Comparison of ENCODE assay signal across 1 cellular context in the genomic region with DNA sequence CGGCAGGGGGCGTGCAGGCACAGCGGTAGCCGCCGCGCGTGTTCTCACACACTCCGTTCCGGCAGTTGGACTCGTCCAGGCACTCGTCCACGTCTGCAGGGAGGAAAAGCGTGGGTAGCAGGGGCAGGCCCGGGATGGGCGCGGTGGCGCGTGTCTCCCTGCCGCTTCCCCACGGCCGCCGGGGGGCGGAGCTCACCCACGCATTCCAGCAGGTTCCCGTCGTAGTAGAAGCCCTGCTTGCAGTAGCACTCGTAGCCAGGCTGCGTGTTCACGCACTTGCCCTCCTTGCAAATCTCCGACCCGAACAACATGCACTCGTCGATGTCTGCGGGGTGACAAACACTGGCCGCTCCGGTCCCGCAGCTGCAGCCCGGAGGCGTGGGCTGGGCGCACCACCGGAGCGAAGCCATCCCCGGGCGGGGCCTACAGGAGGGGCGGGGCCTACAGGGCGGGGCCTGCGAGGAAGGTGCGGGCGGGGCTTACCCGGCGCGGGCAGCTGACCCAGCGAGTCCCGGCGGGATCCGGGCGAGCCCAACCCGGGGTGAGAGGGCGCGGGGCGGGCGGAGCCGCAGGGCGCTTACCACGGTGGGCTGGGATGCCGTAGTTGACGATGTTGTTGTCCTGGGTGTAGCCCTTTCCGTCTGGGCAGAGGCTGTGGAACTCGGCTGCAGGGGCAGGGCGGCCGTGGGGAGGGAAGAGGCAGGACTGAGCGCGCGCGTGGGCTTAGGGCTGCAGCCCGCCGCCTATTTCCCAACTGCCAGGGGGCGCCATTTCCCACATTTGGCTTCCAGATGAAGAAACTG.
TF ChIP-seq lines count a peak whose summit lies in the region.

No MANE protein-coding gene starts in this region.

TF ChIP-seq in HepG2, 621 proteins besides CTCF, POLR2A, EP300 and RAD21 (continues in another document):
- TF ChIP-seq CENPT (CRISPR knock-in tag; IDR thresholded peaks at IDR 0.05; ENCODE audit: low read depth) (no peak), POLR2G (IDR thresholded peaks at IDR 0.05; ENCODE audit: low read depth, low read length) (peak; percentile 27; the same call in 1 of the 2 replicates), HMGXB4 (CRISPR knock-in tag; IDR thresholded peaks at IDR 0.05; ENCODE audit: borderline replicate concordance in 1 of 2, low read depth in 1 of 2) (peak; percentile 26 to 27; a peak in 1 of 4 replicates), ZC3H13 (CRISPR knock-in tag; IDR thresholded peaks at IDR 0.05) (peak; percentile 69; the same call in 1 of the 2 replicates), ZBTB7B (CRISPR knock-in tag; IDR thresholded peaks at IDR 0.05) (0 out of 2 replicates have a peak, but pooled peaks have one; percentile 24), MXI1 (IDR thresholded peaks at IDR 0.05; ENCODE audit: borderline replicate concordance, low read depth, low read length) (peak; percentile 26; the same call in 1 of the 3 replicates), ZNF589 (CRISPR knock-in tag; conservative IDR thresholded peaks at IDR 0.05) (no peak), SOX6 (IDR thresholded peaks at IDR 0.05) (no peak), SOX6 (CRISPR knock-in tag; IDR thresholded peaks at IDR 0.05) (0 out of 2 replicates have a peak, but pooled peaks have one; percentile 12), SMC3 (IDR thresholded peaks at IDR 0.05; ENCODE audit: low read length) (peak; percentile 52), MXD1 (CRISPR knock-in tag; IDR thresholded peaks at IDR 0.05) (peak; percentile 49; the same call in 1 of the 2 replicates), DNMT1 (CRISPR knock-in tag; IDR thresholded peaks at IDR 0.05) (no peak), PTBP1 (IDR thresholded peaks at IDR 0.05; ENCODE audit: low read depth, low read length, poor library complexity, severe bottlenecking) (peak; percentile 28), ZNF598 (CRISPR knock-in tag; IDR thresholded peaks at IDR 0.05; ENCODE audit: borderline replicate concordance) (no peak), ELK4 (CRISPR knock-in tag; IDR thresholded peaks at IDR 0.05; ENCODE audit: borderline replicate concordance) (no peak), MLXIP (CRISPR knock-in tag; IDR thresholded peaks at IDR 0.05; ENCODE audit: borderline replicate concordance) (no peak), ZNF225 (CRISPR knock-in tag; IDR thresholded peaks at IDR 0.05) (0 out of 2 replicates have a peak, but pooled peaks have one; percentile 39), ZBTB4 (CRISPR knock-in tag; IDR thresholded peaks at IDR 0.05; ENCODE audit: borderline replicate concordance) (peak; percentile 88; the same call in 1 of the 2 replicates), STAG1 (CRISPR knock-in tag; IDR thresholded peaks at IDR 0.05) (peak; percentile 87), ZBTB38 (CRISPR knock-in tag; IDR thresholded peaks at IDR 0.05) (peak; percentile 66; the same call in 1 of the 2 replicates), XRCC5 (optimal IDR thresholded peaks at IDR 0.05; ENCODE audit: low read length) (peak; percentile 77), GABPB1 (CRISPR knock-in tag; IDR thresholded peaks at IDR 0.05) (peak; percentile 35; the same call in 1 of the 2 replicates), ZNF687 (CRISPR knock-in tag; IDR thresholded peaks at IDR 0.05) (peak; percentile 63)
- TF ChIP-seq, protein P1, sequence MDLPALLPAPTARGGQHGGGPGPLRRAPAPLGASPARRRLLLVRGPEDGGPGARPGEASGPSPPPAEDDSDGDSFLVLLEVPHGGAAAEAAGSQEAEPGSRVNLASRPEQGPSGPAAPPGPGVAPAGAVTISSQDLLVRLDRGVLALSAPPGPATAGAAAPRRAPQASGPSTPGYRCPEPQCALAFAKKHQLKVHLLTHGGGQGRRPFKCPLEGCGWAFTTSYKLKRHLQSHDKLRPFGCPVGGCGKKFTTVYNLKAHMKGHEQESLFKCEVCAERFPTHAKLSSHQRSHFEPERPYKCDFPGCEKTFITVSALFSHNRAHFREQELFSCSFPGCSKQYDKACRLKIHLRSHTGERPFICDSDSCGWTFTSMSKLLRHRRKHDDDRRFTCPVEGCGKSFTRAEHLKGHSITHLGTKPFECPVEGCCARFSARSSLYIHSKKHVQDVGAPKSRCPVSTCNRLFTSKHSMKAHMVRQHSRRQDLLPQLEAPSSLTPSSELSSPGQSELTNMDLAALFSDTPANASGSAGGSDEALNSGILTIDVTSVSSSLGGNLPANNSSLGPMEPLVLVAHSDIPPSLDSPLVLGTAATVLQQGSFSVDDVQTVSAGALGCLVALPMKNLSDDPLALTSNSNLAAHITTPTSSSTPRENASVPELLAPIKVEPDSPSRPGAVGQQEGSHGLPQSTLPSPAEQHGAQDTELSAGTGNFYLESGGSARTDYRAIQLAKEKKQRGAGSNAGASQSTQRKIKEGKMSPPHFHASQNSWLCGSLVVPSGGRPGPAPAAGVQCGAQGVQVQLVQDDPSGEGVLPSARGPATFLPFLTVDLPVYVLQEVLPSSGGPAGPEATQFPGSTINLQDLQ (CRISPR knock-in tag; IDR thresholded peaks at IDR 0.05): no peak
- TF ChIP-seq, protein P2, sequence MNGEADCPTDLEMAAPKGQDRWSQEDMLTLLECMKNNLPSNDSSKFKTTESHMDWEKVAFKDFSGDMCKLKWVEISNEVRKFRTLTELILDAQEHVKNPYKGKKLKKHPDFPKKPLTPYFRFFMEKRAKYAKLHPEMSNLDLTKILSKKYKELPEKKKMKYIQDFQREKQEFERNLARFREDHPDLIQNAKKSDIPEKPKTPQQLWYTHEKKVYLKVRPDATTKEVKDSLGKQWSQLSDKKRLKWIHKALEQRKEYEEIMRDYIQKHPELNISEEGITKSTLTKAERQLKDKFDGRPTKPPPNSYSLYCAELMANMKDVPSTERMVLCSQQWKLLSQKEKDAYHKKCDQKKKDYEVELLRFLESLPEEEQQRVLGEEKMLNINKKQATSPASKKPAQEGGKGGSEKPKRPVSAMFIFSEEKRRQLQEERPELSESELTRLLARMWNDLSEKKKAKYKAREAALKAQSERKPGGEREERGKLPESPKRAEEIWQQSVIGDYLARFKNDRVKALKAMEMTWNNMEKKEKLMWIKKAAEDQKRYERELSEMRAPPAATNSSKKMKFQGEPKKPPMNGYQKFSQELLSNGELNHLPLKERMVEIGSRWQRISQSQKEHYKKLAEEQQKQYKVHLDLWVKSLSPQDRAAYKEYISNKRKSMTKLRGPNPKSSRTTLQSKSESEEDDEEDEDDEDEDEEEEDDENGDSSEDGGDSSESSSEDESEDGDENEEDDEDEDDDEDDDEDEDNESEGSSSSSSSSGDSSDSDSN (CRISPR knock-in tag; IDR thresholded peaks at IDR 0.05): 0 out of 2 replicates have a peak, but pooled peaks have one; percentile 20
- TF ChIP-seq, protein P3, sequence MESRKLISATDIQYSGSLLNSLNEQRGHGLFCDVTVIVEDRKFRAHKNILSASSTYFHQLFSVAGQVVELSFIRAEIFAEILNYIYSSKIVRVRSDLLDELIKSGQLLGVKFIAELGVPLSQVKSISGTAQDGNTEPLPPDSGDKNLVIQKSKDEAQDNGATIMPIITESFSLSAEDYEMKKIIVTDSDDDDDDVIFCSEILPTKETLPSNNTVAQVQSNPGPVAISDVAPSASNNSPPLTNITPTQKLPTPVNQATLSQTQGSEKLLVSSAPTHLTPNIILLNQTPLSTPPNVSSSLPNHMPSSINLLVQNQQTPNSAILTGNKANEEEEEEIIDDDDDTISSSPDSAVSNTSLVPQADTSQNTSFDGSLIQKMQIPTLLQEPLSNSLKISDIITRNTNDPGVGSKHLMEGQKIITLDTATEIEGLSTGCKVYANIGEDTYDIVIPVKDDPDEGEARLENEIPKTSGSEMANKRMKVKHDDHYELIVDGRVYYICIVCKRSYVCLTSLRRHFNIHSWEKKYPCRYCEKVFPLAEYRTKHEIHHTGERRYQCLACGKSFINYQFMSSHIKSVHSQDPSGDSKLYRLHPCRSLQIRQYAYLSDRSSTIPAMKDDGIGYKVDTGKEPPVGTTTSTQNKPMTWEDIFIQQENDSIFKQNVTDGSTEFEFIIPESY (CRISPR knock-in tag; IDR thresholded peaks at IDR 0.05): peak; percentile 99
